30 cellular contexts compared by ENCODE assay signal in genomic region chr1:241140670-241141069, GRCh38.
"Had no signal": no experiment of that assay in that cellular context is flagged by ENCODE, and none has a peak within 500 bp of the region (broad histone marks: within the 10 kb centered on the region; RNA-seq: fewer than 3 reads in every experiment).

No MANE protein-coding gene starts in this region.

- DNase-seq: activated CD4-positive, alpha-beta memory T cell treated with anti-CD3 and anti-CD28 coated beads for 36 hours; activated CD4-positive, alpha-beta T cell treated with anti-CD3 and anti-CD28 coated beads for 36 hours; activated CD4-positive, alpha-beta T cell treated with anti-CD3 and anti-CD28 coated beads, Interleukin-2, amount 10 ng/mL, durations not matched to agents 24 days and 14 days; activated CD4-positive, CD25-positive, alpha-beta regulatory T cell; activated CD4-positive, CD25-positive, alpha-beta regulatory T cell treated with anti-CD3 and anti-CD28 coated beads, Interleukin-2, amount 50 U/mL, for 72 hours; activated CD8-positive, alpha-beta memory T cell treated with anti-CD3 and anti-CD28 coated beads, Interleukin-2, amount 10 ng/mL, durations not matched to agents 7 days and 5 days; activated CD8-positive, alpha-beta memory T cell treated with anti-CD3 and anti-CD28 coated beads, Interleukin-2, amount 50 U/mL, for 4 hours; activated CD8-positive, alpha-beta T cell treated with anti-CD3 and anti-CD28 coated beads, Interleukin-2, amount 10 ng/mL, durations not matched to agents 7 days and 5 days; activated effector memory CD4-positive, alpha-beta T cell treated with anti-CD3 and anti-CD28 coated beads, Interleukin-2, amount 50 U/mL, for 16 hours; activated naive CD4-positive, alpha-beta T cell treated with anti-CD3 and anti-CD28 coated beads for 36 hours; activated naive CD8-positive, alpha-beta T cell treated with anti-CD3 and anti-CD28 coated beads for 36 hours; activated naive CD8-positive, alpha-beta T cell treated with anti-CD3 and anti-CD28 coated beads, Interleukin-2, amount 50 U/mL, for 24 hours; activated T-cell treated with anti-CD3 and anti-CD28 coated beads, Interleukin-2, amount 50 U/mL, for 1 hour; activated T-cell treated with anti-CD3 and anti-CD28 coated beads, Interleukin-2, amount 50 U/mL, for 48 hours; adrenal gland; amygdala; aorta; body of pancreas; caudate nucleus; cortex of kidney; dermis blood vessel endothelial cell; effector CD4-positive, alpha-beta T cell; effector memory CD8-positive, alpha-beta T cell; erythroblast; esophagus squamous epithelium; foreskin melanocyte; T-helper 1 cell; T-helper 17 cell; T1000 had no signal

- ATAC-seq: activated CD4-positive, alpha-beta T cell treated with anti-CD3 and anti-CD28 coated beads for 36 hours; activated CD8-positive, alpha-beta memory T cell treated with anti-CD3 and anti-CD28 coated beads, Interleukin-2, amount 10 ng/mL, durations not matched to agents 7 days and 5 days; activated CD8-positive, alpha-beta T cell treated with anti-CD3 and anti-CD28 coated beads, Interleukin-2, amount 10 ng/mL, durations not matched to agents 7 days and 5 days; activated naive CD8-positive, alpha-beta T cell treated with anti-CD3 and anti-CD28 coated beads, Interleukin-2, amount 50 U/mL, for 24 hours; body of pancreas; effector memory CD8-positive, alpha-beta T cell; gastroesophageal sphincter; T-helper 17 cell had no signal
